ENCODE assay signal across 32 cellular contexts in genomic region chr19:28159065-28159464, GRCh38.
DNase-seq lines count a peak whose midpoint lies in the region; ATAC-seq, FAIRE-seq and TF ChIP-seq lines count a peak whose summit lies in the region.
"Had no signal": no experiment of that assay in that cellular context is flagged by ENCODE, and none has a peak within 500 bp of the region (broad histone marks: within the 10 kb centered on the region; RNA-seq: fewer than 3 reads in every experiment).

No MANE protein-coding gene starts in this region.

- TF ChIP-seq POLR2A in K562 (conservative IDR thresholded peaks at IDR 0.05): no peak

- FAIRE-seq in G401.6 (lab: Jason Lieb, UNC) (peak; percentile 13), K562 (lab: Jason Lieb, UNC) (no peak)
- FAIRE-seq: D721Med had no signal

- no peaks in the 10 kb centered on the region for H3K9me1 ChIP-seq in K562 (ENCODE audit: control insufficient read depth, insufficient read depth, low read length)

- H3K9me3 ChIP-seq in HEK293 (ENCODE audit: control insufficient read depth, insufficient read depth, low read depth, low read length) (peaks cover 30% of the 10 kb centered on the region), K562 (replicated peaks; ENCODE audit: control insufficient read depth, insufficient read depth, low read depth, low read length) (no peaks in the 10 kb centered on the region)
- H3K9me3 ChIP-seq: BE2C had no signal

- POLR2A ChIA-PET in HEK293 (lab: Yijun Ruan, JAX) (no interaction called here), K562 (lab: Yijun Ruan, JAX) (no interaction called here)

- H4K20me1 ChIP-seq in K562 (replicated peaks; ENCODE audit: control insufficient read depth, insufficient read depth, low read length): no peaks in the 10 kb centered on the region
- H4K20me1 ChIP-seq: BLaER1; BLaER1 treated with 17β-estradiol and CSF1 and Interleukin-3, amounts not matched to agents 10 nM and 100 nM had no signal

- no peak overlapping the region for H2AFZ ChIP-seq in K562 (ENCODE audit: low read depth, low read length)

- in situ Hi-C loops in K562 (cut with MboI): no loop called here

- no TSS peak for BruUV-seq in K562 (replicated peaks; lab: Mats Ljungman, UMichigan)

- no peak overlapping the region for H3K4me2 ChIP-seq in K562 (ENCODE audit: insufficient read depth, low read length)
- H3K4me2 ChIP-seq: A549; BLaER1; BLaER1 treated with 17β-estradiol and CSF1 and Interleukin-3, amounts not matched to agents 10 nM and 100 nM had no signal

- no peak overlapping the region for H3K9ac ChIP-seq in K562 (ENCODE audit: insufficient read depth in 1 of 2, low read depth in 2 of 2, low read length in 2 of 2)
- H3K9ac ChIP-seq: BLaER1; BLaER1 treated with 17β-estradiol and CSF1 and Interleukin-3, amounts not matched to agents 10 nM and 100 nM had no signal

- TF ChIP-seq EP300 in K562 (IDR thresholded peaks at IDR 0.05; ENCODE audit: low read length): no peak

- CTCF ChIA-PET in HEK293 (lab: Yijun Ruan, JAX): no interaction called here
- CTCF ChIA-PET in K562 (lab: Yijun Ruan, JAX; ENCODE audit: low intra/inter-chr PET ratio): no interaction called here

- H3K27ac ChIP-seq in HEK293 (ENCODE audit: extremely low read depth, low read depth, low read length) (no peak overlapping the region), K562 (ENCODE audit: extremely low read depth, low read depth, low read length) (no peak overlapping the region)
- H3K27ac ChIP-seq: 22Rv1; A549; BLaER1; BLaER1 treated with 17β-estradiol and CSF1 and Interleukin-3, amounts not matched to agents 10 nM and 100 nM; C4-2B had no signal

- H3K4me3 ChIP-seq in HEK293 (ENCODE audit: low read depth, low read length): no peak overlapping the region
- no peak overlapping the region for H3K4me3 ChIP-seq in K562
- H3K4me3 ChIP-seq: A549; BLaER1; BLaER1 treated with 17β-estradiol and CSF1 and Interleukin-3, amounts not matched to agents 10 nM and 100 nM had no signal

- ATAC-seq in K562 (no peak), GM18907 (IDR thresholded peaks at IDR 0.05; ENCODE audit: unreplicated experiment) (no peak), HG03280 (IDR thresholded peaks at IDR 0.05; ENCODE audit: unreplicated experiment) (no peak)
- ATAC-seq: A549; CD8-positive, alpha-beta T cell had no signal

- TF ChIP-seq CTCF in HEK293 (tag by site-specific recombination; IDR thresholded peaks at IDR 0.05) (no peak), K562 (IDR thresholded peaks at IDR 0.05 in 2 of 3, conservative IDR thresholded peaks at IDR 0.05 in 1 of 3; ENCODE audit: insufficient read depth in 2 of 3, low read depth in 1 of 3, low read length in 3 of 3) (no peak)

- DNase-seq in K562 (ENCODE audit: extremely low read depth in 1 of 4, low spot score in 3 of 4) (no peak), GM03348 (ENCODE audit: low spot score) (no peak)
- DNase-seq: 8988T; ACHN; AML-193; BE2C; C1 segment of cervical spinal cord; Caco-2; Calu3; CD4-positive, alpha-beta memory T cell; CD4-positive, alpha-beta T cell; CD4-positive, CD25-positive, alpha-beta regulatory T cell; CD8-positive, alpha-beta memory T cell; CD8-positive, alpha-beta T cell; COR-L47; DMS 273 treated with DMSO at 0.1 percent for 48 hours; DMS153; DMS53; DMS79; DMS79 treated with DMSO at 0.1 percent for 48 hours; DND-41; EL had no signal

- no peak for TF ChIP-seq RAD21 in K562 (CRISPR knock-in tag; conservative IDR thresholded peaks at IDR 0.05 in 1 of 2, IDR thresholded peaks at IDR 0.05 in 1 of 2)

- H3K27me3 ChIP-seq in K562 (ENCODE audit: control insufficient read depth in 2 of 2, insufficient read depth in 2 of 2, low read length in 2 of 2): no peaks in the 10 kb centered on the region
- H3K27me3 ChIP-seq: BE2C; BLaER1; BLaER1 treated with 17β-estradiol and CSF1 and Interleukin-3, amounts not matched to agents 10 nM and 100 nM had no signal

- H3K79me2 ChIP-seq in K562 (ENCODE audit: control insufficient read depth, insufficient read depth, low read length): no peaks in the 10 kb centered on the region

- H3K4me1 ChIP-seq in HEK293 (ENCODE audit: control insufficient read depth, insufficient read depth, low read length): peaks cover 8% of the 10 kb centered on the region
- H3K4me1 ChIP-seq in K562 (replicated peaks in 1 of 2; ENCODE audit: control insufficient read depth in 2 of 2, insufficient read depth in 2 of 2, low read length in 2 of 2): no peaks in the 10 kb centered on the region
- H3K4me1 ChIP-seq: A549; BE2C; BLaER1; BLaER1 treated with 17β-estradiol and CSF1 and Interleukin-3, amounts not matched to agents 10 nM and 100 nM; Caco-2 had no signal

- intact Hi-C loops in K562 (cut with micrococcal nuclease): no loop called here

- no peaks in the 10 kb centered on the region for H3K36me3 ChIP-seq in HEK293 (ENCODE audit: control insufficient read depth in 2 of 2, insufficient read depth in 1 of 2, low read length in 2 of 2)
- no peaks in the 10 kb centered on the region for H3K36me3 ChIP-seq in K562 (ENCODE audit: control insufficient read depth, insufficient read depth, low read length)
- H3K36me3 ChIP-seq: BE2C; BLaER1; BLaER1 treated with 17β-estradiol and CSF1 and Interleukin-3, amounts not matched to agents 10 nM and 100 nM had no signal

TF ChIP-seq in HEK293, 187 proteins besides CTCF, POLR2A, EP300 and RAD21:
- TF ChIP-seq ZNF350 (tag by site-specific recombination; IDR thresholded peaks at IDR 0.05) (no peak), SETDB1 (IDR thresholded peaks at IDR 0.05; ENCODE audit: insufficient read length, low read length) (peak; percentile 68)

TF ChIP-seq in K562, 482 proteins besides CTCF, POLR2A, EP300 and RAD21 (continues in another document):
- TF ChIP-seq LEF1 (IDR thresholded peaks at IDR 0.05) (no peak), ZFP1 (CRISPR knock-in tag; IDR thresholded peaks at IDR 0.05) (peak; percentile 50; the same call in 1 of the 2 replicates), SMARCB1 (IDR thresholded peaks at IDR 0.05; ENCODE audit: insufficient read length, low read depth) (no peak), RCOR1 (IDR thresholded peaks at IDR 0.05; ENCODE audit: borderline replicate concordance in 1 of 2, low read depth in 2 of 2, low read length in 2 of 2) (no peak)
- TF ChIP-seq, protein P1, sequence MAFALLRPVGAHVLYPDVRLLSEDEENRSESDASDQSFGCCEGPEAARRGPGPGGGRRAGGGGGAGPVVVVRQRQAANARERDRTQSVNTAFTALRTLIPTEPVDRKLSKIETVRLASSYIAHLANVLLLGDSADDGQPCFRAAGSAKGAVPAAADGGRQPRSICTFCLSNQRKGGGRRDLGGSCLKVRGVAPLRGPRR (CRISPR knock-in tag; IDR thresholded peaks at IDR 0.05): no peak
